ENCODE assay signal across 1 cellular context in the genomic region with DNA sequence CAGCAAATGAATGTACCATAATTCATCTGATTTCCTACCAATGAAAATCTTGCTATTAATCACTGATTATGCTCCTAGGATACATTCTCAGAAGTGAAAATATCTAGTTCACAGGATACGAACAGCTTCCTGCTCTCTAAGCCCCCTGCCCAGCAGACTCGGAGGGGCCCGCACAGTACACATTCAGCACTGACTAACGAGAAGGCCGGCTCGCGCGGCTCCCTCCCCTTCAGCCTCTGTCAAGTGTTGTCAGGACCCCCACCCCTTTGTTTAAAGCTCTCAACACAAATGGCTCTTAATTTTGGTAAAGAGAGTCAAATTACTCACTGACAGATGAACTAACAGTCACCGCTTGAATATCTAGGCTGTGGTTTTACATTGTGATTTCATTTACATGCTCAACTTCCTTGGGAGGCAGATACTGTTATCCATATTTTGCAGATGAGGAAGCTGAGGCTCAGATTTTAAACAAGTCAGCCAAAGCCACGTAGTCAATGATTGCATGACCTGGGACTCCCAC.
TF ChIP-seq lines count a peak whose summit lies in the region.

No MANE protein-coding gene starts in this region.

TF ChIP-seq in GM23338, 12 proteins besides CTCF, POLR2A, EP300 and RAD21 (continued from another document):
- TF ChIP-seq, protein P1, sequence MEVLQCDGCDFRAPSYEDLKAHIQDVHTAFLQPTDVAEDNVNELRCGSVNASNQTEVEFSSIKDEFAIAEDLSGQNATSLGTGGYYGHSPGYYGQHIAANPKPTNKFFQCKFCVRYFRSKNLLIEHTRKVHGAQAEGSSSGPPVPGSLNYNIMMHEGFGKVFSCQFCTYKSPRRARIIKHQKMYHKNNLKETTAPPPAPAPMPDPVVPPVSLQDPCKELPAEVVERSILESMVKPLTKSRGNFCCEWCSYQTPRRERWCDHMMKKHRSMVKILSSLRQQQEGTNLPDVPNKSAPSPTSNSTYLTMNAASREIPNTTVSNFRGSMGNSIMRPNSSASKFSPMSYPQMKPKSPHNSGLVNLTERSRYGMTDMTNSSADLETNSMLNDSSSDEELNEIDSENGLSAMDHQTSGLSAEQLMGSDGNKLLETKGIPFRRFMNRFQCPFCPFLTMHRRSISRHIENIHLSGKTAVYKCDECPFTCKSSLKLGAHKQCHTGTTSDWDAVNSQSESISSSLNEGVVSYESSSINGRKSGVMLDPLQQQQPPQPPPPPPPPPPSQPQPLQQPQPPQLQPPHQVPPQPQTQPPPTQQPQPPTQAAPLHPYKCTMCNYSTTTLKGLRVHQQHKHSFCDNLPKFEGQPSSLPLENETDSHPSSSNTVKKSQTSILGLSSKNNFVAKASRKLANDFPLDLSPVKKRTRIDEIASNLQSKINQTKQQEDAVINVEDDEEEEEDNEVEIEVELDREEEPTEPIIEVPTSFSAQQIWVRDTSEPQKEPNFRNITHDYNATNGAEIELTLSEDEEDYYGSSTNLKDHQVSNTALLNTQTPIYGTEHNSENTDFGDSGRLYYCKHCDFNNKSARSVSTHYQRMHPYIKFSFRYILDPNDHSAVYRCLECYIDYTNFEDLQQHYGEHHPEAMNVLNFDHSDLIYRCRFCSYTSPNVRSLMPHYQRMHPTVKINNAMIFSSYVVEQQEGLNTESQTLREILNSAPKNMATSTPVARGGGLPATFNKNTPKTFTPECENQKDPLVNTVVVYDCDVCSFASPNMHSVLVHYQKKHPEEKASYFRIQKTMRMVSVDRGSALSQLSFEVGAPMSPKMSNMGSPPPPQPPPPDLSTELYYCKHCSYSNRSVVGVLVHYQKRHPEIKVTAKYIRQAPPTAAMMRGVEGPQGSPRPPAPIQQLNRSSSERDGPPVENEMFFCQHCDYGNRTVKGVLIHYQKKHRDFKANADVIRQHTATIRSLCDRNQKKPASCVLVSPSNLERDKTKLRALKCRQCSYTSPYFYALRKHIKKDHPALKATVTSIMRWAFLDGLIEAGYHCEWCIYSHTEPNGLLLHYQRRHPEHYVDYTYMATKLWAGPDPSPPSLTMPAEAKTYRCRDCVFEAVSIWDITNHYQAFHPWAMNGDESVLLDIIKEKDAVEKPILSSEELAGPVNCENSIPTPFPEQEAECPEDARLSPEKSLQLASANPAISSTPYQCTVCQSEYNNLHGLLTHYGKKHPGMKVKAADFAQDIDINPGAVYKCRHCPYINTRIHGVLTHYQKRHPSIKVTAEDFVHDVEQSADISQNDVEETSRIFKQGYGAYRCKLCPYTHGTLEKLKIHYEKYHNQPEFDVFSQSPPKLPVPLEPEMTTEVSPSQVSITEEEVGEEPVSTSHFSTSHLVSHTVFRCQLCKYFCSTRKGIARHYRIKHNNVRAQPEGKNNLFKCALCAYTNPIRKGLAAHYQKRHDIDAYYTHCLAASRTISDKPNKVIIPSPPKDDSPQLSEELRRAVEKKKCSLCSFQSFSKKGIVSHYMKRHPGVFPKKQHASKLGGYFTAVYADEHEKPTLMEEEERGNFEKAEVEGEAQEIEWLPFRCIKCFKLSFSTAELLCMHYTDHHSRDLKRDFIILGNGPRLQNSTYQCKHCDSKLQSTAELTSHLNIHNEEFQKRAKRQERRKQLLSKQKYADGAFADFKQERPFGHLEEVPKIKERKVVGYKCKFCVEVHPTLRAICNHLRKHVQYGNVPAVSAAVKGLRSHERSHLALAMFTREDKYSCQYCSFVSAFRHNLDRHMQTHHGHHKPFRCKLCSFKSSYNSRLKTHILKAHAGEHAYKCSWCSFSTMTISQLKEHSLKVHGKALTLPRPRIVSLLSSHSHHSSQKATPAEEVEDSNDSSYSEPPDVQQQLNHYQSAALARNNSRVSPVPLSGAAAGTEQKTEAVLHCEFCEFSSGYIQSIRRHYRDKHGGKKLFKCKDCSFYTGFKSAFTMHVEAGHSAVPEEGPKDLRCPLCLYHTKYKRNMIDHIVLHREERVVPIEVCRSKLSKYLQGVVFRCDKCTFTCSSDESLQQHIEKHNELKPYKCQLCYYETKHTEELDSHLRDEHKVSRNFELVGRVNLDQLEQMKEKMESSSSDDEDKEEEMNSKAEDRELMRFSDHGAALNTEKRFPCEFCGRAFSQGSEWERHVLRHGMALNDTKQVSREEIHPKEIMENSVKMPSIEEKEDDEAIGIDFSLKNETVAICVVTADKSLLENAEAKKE (CRISPR knock-in tag; IDR thresholded peaks at IDR 0.05) = no peak
- TF ChIP-seq, protein P2, sequence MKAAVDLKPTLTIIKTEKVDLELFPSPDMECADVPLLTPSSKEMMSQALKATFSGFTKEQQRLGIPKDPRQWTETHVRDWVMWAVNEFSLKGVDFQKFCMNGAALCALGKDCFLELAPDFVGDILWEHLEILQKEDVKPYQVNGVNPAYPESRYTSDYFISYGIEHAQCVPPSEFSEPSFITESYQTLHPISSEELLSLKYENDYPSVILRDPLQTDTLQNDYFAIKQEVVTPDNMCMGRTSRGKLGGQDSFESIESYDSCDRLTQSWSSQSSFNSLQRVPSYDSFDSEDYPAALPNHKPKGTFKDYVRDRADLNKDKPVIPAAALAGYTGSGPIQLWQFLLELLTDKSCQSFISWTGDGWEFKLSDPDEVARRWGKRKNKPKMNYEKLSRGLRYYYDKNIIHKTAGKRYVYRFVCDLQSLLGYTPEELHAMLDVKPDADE (IDR thresholded peaks at IDR 0.05) = no peak
- TF ChIP-seq POLR2AphosphoS5 (IDR thresholded peaks at IDR 0.05; ENCODE audit: low read depth) = no peak
- TF ChIP-seq CREB1 (CRISPR knock-in tag; IDR thresholded peaks at IDR 0.05; ENCODE audit: low read depth) = no peak
- TF ChIP-seq NANOG (IDR thresholded peaks at IDR 0.05; ENCODE audit: borderline replicate concordance) = no peak
